ENCODE assay signal across 14 cellular contexts in the genomic region with DNA sequence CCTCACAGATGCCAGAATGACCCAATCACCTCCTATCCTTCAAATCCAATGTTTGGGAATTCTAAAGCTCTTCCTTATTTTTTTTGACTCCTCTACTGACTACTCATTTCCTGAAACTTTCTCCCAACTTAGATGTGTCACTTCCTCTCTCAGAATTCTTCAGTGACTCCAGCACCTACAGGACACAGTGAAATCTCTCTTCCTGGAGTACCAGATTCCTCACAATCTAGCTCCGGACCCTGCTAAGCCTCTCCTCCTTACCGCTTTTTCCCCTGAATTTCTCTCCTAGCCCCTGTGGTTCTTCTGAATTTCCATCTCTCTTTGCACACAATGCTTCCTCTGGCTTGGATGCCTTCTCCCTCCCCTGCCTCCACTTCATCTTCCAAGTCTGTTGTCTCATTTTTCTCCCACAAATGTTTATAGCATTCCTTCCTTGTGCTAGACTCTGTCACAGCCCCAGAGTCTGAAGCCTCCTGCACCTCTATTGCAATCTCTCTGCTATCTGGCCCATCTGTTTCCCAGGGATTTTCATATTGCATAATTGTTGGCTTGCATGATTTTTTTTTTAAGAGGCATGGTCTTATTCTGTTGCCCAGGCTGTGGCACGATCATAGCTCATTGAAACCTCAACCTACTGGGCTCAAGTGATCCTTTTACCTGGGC.
DNase-seq lines count a peak whose midpoint lies in the region; ATAC-seq and TF ChIP-seq lines count a peak whose summit lies in the region.
"Had no signal": no experiment of that assay in that cellular context is flagged by ENCODE, and none has a peak within 500 bp of the region (broad histone marks: within the 10 kb centered on the region; RNA-seq: fewer than 3 reads in every experiment).

No MANE protein-coding gene starts in this region.

- H3K27ac ChIP-seq in epithelial cell of prostate (peak overlapping the region; percentile 33), PC-9 (no peak overlapping the region)
- H3K27ac ChIP-seq: sigmoid colon, suprapubic skin had no signal

- no peaks in the 10 kb centered on the region for H3K9me2 ChIP-seq in PC-9 (ENCODE audit: insufficient read depth)

- intact Hi-C loops in PC-9 (cut with micrococcal nuclease; ENCODE audit: unreplicated experiment) = no loop called here

- no peak overlapping the region for H3K4me2 ChIP-seq in PC-9

- no peaks in the 10 kb centered on the region for H3F3A ChIP-seq in PC-9 (ENCODE audit: insufficient read depth, low read depth)

- no peaks in the 10 kb centered on the region for H3K9me3 ChIP-seq in PC-9 (ENCODE audit: insufficient read depth, low read depth)
- H3K9me3 ChIP-seq: sigmoid colon, suprapubic skin had no signal

- POLR2A ChIA-PET in PC-9 (lab: Charles Lee; ENCODE audit: unreplicated experiment) = no interaction called here

- peak; percentile 52 for DNase-seq in GM04504 (ENCODE audit: low read depth)
- peak; percentile 45 to 80 for DNase-seq in NCI-H524 (lab: John Stamatoyannopoulos, UW)
- DNase-seq in epithelial cell of prostate (ENCODE audit: low read depth, low spot score) = no peak
- DNase-seq in pulmonary artery endothelial cell (ENCODE audit: low read depth, low spot score) = peak; percentile 81
- DNase-seq in PC-9 = no peak
- DNase-seq in SHP77 treated with DMSO at 0.1 percent for 48 hours (lab: John Stamatoyannopoulos, UW) = no peak
- DNase-seq: activated CD8-positive, alpha-beta T cell treated with anti-CD3 and anti-CD28 coated beads, Interleukin-2, amount 10 ng/mL, durations not matched to agents 7 days and 5 days; activated naive CD4-positive, alpha-beta T cell treated with Interleukin-2 at 50 U/mL for 16 hours; cerebellar nuclear complex; foreskin melanocyte; NCI-H1694 treated with DMSO at 0.1 percent for 48 hours; sigmoid colon had no signal

- H3K79me2 ChIP-seq in PC-9 (ENCODE audit: low read depth) = no peaks in the 10 kb centered on the region

- H3K27me3 ChIP-seq in PC-9 (ENCODE audit: insufficient read depth, low read depth) = no peaks in the 10 kb centered on the region
- H3K27me3 ChIP-seq: sigmoid colon, suprapubic skin had no signal

- no peaks in the 10 kb centered on the region for H4K20me1 ChIP-seq in PC-9 (ENCODE audit: insufficient read depth)

- no peak for ATAC-seq in HG03442 (IDR thresholded peaks at IDR 0.05; ENCODE audit: unreplicated experiment)
- ATAC-seq: activated CD8-positive, alpha-beta T cell treated with anti-CD3 and anti-CD28 coated beads, Interleukin-2, amount 10 ng/mL, durations not matched to agents 7 days and 5 days had no signal

- BruUV-seq in PC-9 (replicated peaks; lab: Mats Ljungman, UMichigan) = no TSS peak

- H2AFZ ChIP-seq in PC-9 = no peak overlapping the region

- H3K4me3 ChIP-seq in PC-9 = no peak overlapping the region
- H3K4me3 ChIP-seq: sigmoid colon, suprapubic skin had no signal

- TF ChIP-seq CTCF in PC-9 (conservative IDR thresholded peaks at IDR 0.05) = no peak

- H3K36me3 ChIP-seq in PC-9 (ENCODE audit: low read depth) = no peaks in the 10 kb centered on the region
- H3K36me3 ChIP-seq: sigmoid colon, suprapubic skin had no signal

- CTCF ChIA-PET in PC-9 (lab: Charles Lee) = no interaction called here

- no peaks in the 10 kb centered on the region for H3K4me1 ChIP-seq in PC-9 (replicated peaks; ENCODE audit: insufficient read depth)
- H3K4me1 ChIP-seq: sigmoid colon, suprapubic skin had no signal

Comparison
In these comparisons a context has a peak if more than half of its experiments do, and no peak if none do; other contexts are left out.
1. DNase-seq: peak in GM04504 (single experiment), NCI-H524 (2 of 2) and pulmonary artery endothelial cell (single experiment); none in epithelial cell of prostate (single experiment), PC-9 (0 of 2) and SHP77 treated with DMSO at 0.1 percent for 48 hours (single experiment).